ENCODE assay signal across 8 cellular contexts in the genomic region with DNA sequence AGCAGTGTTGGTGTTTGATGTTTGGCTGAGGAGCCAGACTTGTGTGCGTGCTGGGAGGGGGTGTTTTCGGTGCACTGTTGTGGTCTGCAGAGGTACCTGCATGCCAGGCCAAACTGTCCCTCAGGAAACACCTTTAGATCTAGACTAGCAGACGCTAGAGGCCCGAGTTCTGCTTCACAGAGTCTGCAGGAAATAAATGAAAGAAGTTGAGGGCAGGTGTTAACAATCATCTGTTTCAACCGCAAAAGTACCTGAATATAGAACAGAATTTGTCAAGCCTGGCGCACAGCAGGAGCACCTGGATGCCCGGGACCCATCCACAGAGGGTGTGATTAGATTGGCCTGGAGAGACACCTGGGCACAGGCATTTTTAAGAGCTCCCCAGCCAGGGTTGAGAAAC. TPM values are rescaled to one million over a fixed set of nuclear protein-coding genes. Genes with fewer than 3 reads are reported as not detected.
DNase-seq lines count a peak whose midpoint lies in the region; ATAC-seq, FAIRE-seq and TF ChIP-seq lines count a peak whose summit lies in the region.

No MANE protein-coding gene starts in this region.

- peak; percentile 37 for ATAC-seq in GM21360 (IDR thresholded peaks at IDR 0.05; ENCODE audit: unreplicated experiment)
- peak; percentile 65 for ATAC-seq in HG03175 (IDR thresholded peaks at IDR 0.05; ENCODE audit: unreplicated experiment)
- peak; percentile 49 to 55 for ATAC-seq in activated naive CD4-positive, alpha-beta T cell treated with anti-CD3 and anti-CD28 coated beads, Interleukin-2, amount 50 U/mL, for 72 hours

- peaks cover 0 to 2% of the 10 kb centered on the region in 2 donors for H3K36me3 Mint-ChIP-seq in activated naive CD4-positive, alpha-beta T cell treated with anti-CD3 and anti-CD28 coated beads, Interleukin-2, amount 50 U/mL, for 72 hours

- no peak overlapping the region for H3K27ac Mint-ChIP-seq in activated naive CD4-positive, alpha-beta T cell treated with anti-CD3 and anti-CD28 coated beads, Interleukin-2, amount 50 U/mL, for 72 hours

- no peak for TF ChIP-seq POLR2A in GM12892 (IDR thresholded peaks at IDR 0.05; ENCODE audit: low read depth, low read length)

- peaks cover 0 to 3% of the 10 kb centered on the region in 2 donors for H3K9me3 Mint-ChIP-seq in activated naive CD4-positive, alpha-beta T cell treated with anti-CD3 and anti-CD28 coated beads, Interleukin-2, amount 50 U/mL, for 72 hours

- DNase-seq in GM12892 (ENCODE audit: insufficient read length) = no peak
- no peak for DNase-seq in activated naive CD4-positive, alpha-beta T cell treated with anti-CD3 and anti-CD28 coated beads, Interleukin-2, amount 50 U/mL, for 72 hours (ENCODE audit: low spot score in 2 of 2)
- DNase-seq in Kasumi-1 (lab: John Stamatoyannopoulos, UW) = no peak
- DNase-seq in midbrain (lab: John Stamatoyannopoulos, UW) = no peak
- DNase-seq in HCEC 1CT = no peak
- DNase-seq in effector CD4-positive, alpha-beta T cell = no peak

- FAIRE-seq in GM12892 (lab: Jason Lieb, UNC) = peak; percentile 99

RNA-seq across cellular contexts. Expression of a gene that starts 40.5 kb away (rescaled TPM):
- 30.2 TPM for polyA plus RNA-seq in GM12892 (2012; ENCODE audit: missing spikeins)
- 10 to 100 TPM; 23.3 to 93.0 TPM for total RNA-seq in activated naive CD4-positive, alpha-beta T cell treated with anti-CD3 and anti-CD28 coated beads, Interleukin-2, amount 50 U/mL, for 72 hours
